1 cellular context compared by ENCODE assay signal in the genomic region with DNA sequence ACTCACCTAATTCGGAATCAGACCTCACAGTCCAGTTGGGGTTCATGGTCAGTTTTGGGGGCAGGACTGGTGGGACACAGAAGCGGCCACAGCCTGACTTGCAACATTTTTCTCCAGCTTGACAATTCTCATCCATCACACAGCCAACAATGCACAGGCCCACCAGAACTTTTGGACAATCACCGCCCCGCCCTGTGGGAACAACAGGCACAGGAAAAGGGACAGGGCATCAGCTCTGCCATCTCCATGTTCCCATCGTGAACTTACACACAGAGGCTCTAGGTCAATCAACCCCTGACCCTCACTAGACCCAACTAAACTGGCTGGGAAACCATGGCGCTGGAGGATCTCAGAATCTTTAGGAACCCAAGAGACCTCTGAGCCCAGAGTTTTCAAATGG.
TF ChIP-seq lines count a peak whose summit lies in the region.

No MANE protein-coding gene starts in this region.

TF ChIP-seq in HEK293T, 16 proteins besides CTCF, POLR2A, EP300 and RAD21:
- TF ChIP-seq HDGF (IDR thresholded peaks at IDR 0.05; ENCODE audit: borderline replicate concordance) (no peak), ARNT (IDR thresholded peaks at IDR 0.05) (no peak), ZNF384 (IDR thresholded peaks at IDR 0.05) (no peak), NFRKB (IDR thresholded peaks at IDR 0.05) (no peak), FOXA1 (IDR thresholded peaks at IDR 0.05) (no peak), FOXK2 (IDR thresholded peaks at IDR 0.05) (no peak), CTBP1 (IDR thresholded peaks at IDR 0.05; ENCODE audit: borderline replicate concordance) (no peak), SUZ12 (IDR thresholded peaks at IDR 0.05) (no peak), L3MBTL2 (conservative IDR thresholded peaks at IDR 0.05) (no peak), SP1 (IDR thresholded peaks at IDR 0.05) (no peak)
